ENCODE assay signal across 13 cellular contexts in the genomic region with DNA sequence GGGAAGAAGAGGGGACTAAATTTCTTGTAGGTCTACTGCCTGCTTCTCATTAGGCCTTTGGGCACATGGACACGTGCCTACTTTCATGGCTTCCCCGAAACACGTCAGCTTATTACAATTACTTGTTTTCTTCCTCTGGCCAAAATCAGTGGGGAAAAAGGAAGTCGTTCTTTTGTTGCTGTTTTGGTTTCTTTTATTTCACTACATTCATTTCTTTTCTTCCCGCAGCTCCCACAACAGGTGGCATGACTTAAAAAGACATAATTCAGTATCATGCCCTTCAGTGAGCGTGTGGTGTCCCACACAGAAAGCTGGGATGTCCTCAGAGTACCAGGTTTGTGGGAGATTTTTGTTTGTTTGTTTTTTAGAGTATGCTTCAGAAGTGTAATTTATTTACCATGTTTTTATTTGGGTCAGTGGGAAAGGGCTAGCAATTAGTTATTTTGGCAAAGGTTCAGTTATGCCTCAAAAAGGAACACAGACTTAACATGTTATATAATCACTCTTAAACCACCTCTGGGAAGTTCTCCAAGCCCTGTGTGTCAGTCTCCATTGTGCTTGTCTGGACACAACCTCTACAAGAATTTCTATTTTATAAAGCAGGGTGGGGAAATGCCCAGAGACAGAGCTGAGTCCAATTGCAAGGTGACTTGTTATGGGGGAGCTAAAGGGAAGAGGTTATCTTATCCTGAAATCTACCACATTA. TPM values are rescaled to one million over a fixed set of nuclear protein-coding genes. Genes with fewer than 3 reads are reported as not detected.
DNase-seq lines count a peak whose midpoint lies in the region; ATAC-seq and TF ChIP-seq lines count a peak whose summit lies in the region.
"Had no signal": no experiment of that assay in that cellular context is flagged by ENCODE, and none has a peak within 500 bp of the region (broad histone marks: within the 10 kb centered on the region; RNA-seq: fewer than 3 reads in every experiment).

No MANE protein-coding gene starts in this region.

- no peak overlapping the region for H3K4me3 ChIP-seq in upper lobe of left lung

- DNase-seq in AG20443 (ENCODE audit: low spot score) (peak; percentile 55), LoVo (ENCODE audit: low spot score) (peak; percentile 23), endothelial cell (ENCODE audit: low spot score) (no peak), midbrain (lab: John Stamatoyannopoulos, UW) (peak; percentile 6), GF-D8 (lab: John Stamatoyannopoulos, UW) (no peak), NCI-H82 treated with DMSO at 0.1 percent for 48 hours (lab: John Stamatoyannopoulos, UW; ENCODE audit: unreplicated experiment) (no peak), upper lobe of left lung (no peak)
- DNase-seq in activated T-cell treated with anti-CD3 and anti-CD28 coated beads, Interleukin-2, amount 50 U/mL, for 48 hours, result no peak
- DNase-seq: activated CD4-positive, alpha-beta T cell treated with anti-CD3 and anti-CD28 coated beads for 36 hours; DMS53; NCI-H774; stimulated activated CD8-positive, alpha-beta memory T cell treated with anti-CD3 and anti-CD28 coated beads, Interleukin-4, amount 100 ng/mL, for 48 hours had no signal

- WGBS in upper lobe of left lung, 2 donors, result 49 to 54% methylated on average over 6 of the region's 6 CpGs

- no peaks in the 10 kb centered on the region for H3K36me3 ChIP-seq in upper lobe of left lung

- no peaks in the 10 kb centered on the region for H3K9me3 Mint-ChIP-seq in endothelial cell (ENCODE audit: unreplicated experiment)
- H3K9me3 Mint-ChIP-seq: central memory CD8-positive, alpha-beta T cell had no signal

- no peak for TF ChIP-seq EP300 in upper lobe of left lung (IDR thresholded peaks at IDR 0.05)

- H3K27me3 Mint-ChIP-seq in endothelial cell (ENCODE audit: unreplicated experiment), result peaks cover 4% of the 10 kb centered on the region
- H3K27me3 Mint-ChIP-seq: activated CD4-positive, alpha-beta T cell treated with anti-CD3 and anti-CD28 coated beads for 36 hours had no signal

- no peak for ATAC-seq in upper lobe of left lung (ENCODE audit: low FRiP score in 2 of 2)
- ATAC-seq: activated CD4-positive, alpha-beta T cell treated with anti-CD3 and anti-CD28 coated beads for 36 hours had no signal

- peaks cover 0 to 8% (median 5%) of the 10 kb centered on the region in 4 donors for H3K4me1 ChIP-seq in upper lobe of left lung

- peak overlapping the region; percentile 5 for H3K27ac Mint-ChIP-seq in endothelial cell (ENCODE audit: unreplicated experiment)
- H3K27ac Mint-ChIP-seq: activated CD4-positive, alpha-beta T cell treated with anti-CD3 and anti-CD28 coated beads for 36 hours had no signal

- no peaks in the 10 kb centered on the region for H3K9me3 ChIP-seq in upper lobe of left lung

- no peaks in the 10 kb centered on the region for H3K36me3 Mint-ChIP-seq in endothelial cell (ENCODE audit: low read depth, unreplicated experiment)

- H3K4me1 Mint-ChIP-seq in endothelial cell (ENCODE audit: unreplicated experiment), result peaks cover 21% of the 10 kb centered on the region
- H3K4me1 Mint-ChIP-seq: central memory CD8-positive, alpha-beta T cell had no signal

- H3K4me3 Mint-ChIP-seq in endothelial cell (ENCODE audit: unreplicated experiment), result no peak overlapping the region
- H3K4me3 Mint-ChIP-seq: activated CD4-positive, alpha-beta T cell treated with anti-CD3 and anti-CD28 coated beads for 36 hours; central memory CD8-positive, alpha-beta T cell had no signal

- H3K27ac ChIP-seq in upper lobe of left lung, result no peak overlapping the region

- TF ChIP-seq CTCF in endothelial cell (IDR thresholded peaks at IDR 0.05; ENCODE audit: unreplicated experiment) (no peak), upper lobe of left lung (IDR thresholded peaks at IDR 0.05) (no peak)

- TF ChIP-seq POLR2A in upper lobe of left lung (IDR thresholded peaks at IDR 0.05), result no peak

- no peaks in the 10 kb centered on the region for H3K27me3 ChIP-seq in upper lobe of left lung

RNA-seq across cellular contexts. Expression of a gene that starts 44.2 kb away (rescaled TPM):
- total RNA-seq in endothelial cell (ENCODE audit: unreplicated experiment), result 58.3 TPM
- total RNA-seq in upper lobe of left lung, result 100 to 1,000 TPM in 2 of 6 donors, 10 to 100 TPM in 4; 56.7 to 149 (median 97.4) TPM

Comparison
In these comparisons a context has a peak if more than half of its experiments do, and no peak if none do; other contexts are left out.
1. DNase-seq: peak in AG20443 (single experiment), LoVo (single experiment) and midbrain (single experiment); none in endothelial cell (single experiment), activated T-cell treated with anti-CD3 and anti-CD28 coated beads, Interleukin-2, amount 50 U/mL, for 48 hours (0 of 2), GF-D8 (single experiment), NCI-H82 treated with DMSO at 0.1 percent for 48 hours (single experiment) and upper lobe of left lung (0 of 2).